Comparison of ENCODE assay signal across 8 cellular contexts in the genomic region with DNA sequence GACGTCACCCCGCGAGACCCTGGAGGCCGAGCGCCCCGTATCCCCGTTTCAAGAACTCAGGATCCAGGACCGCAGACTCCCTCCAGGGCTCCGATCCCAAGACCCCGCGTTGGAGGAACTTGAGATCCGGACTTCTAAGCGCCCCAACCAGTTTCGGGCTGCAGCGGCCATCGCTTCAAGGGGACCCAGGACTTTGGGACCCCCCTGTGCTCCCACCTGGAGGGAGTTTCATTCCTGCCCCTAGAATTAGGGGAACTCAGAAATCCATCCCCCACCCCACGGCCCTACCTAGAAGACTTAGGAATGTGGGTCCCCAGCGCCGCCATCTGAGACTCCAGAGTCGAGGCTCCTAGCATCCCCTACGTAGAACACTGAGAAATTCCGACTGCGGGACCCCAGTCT. TPM values are rescaled to one million over a fixed set of nuclear protein-coding genes. Genes with fewer than 3 reads are reported as not detected.
DNase-seq lines count a peak whose midpoint lies in the region; ATAC-seq, FAIRE-seq and TF ChIP-seq lines count a peak whose summit lies in the region.

No MANE protein-coding gene starts in this region.

- H3K4me3 ChIP-seq in ACC112 (ENCODE audit: low read depth, low read length) (peak overlapping the region; percentile 86), bronchial epithelial cell (ENCODE audit: low read depth, low read length) (peak overlapping the region; percentile 91), mucosa of stomach (ENCODE audit: low read length) (peak overlapping the region; percentile 47)

- TF ChIP-seq RAD21 in Ishikawa (IDR thresholded peaks at IDR 0.05; ENCODE audit: low read depth): no peak

- peak overlapping the region; percentile 74 for H3K9ac ChIP-seq in mucosa of stomach (ENCODE audit: low read length)

- FAIRE-seq in bronchial epithelial cell (lab: Jason Lieb, UNC): no peak

- H3K27me3 ChIP-seq in ACC112 (ENCODE audit: insufficient read depth, low read length) (no peaks in the 10 kb centered on the region), bronchial epithelial cell (ENCODE audit: control insufficient read depth, insufficient read depth, low read length) (no peaks in the 10 kb centered on the region), mucosa of stomach (ENCODE audit: control insufficient read depth, insufficient read depth, low read length) (peaks cover 8% of the 10 kb centered on the region)

- H3K36me3 ChIP-seq in ACC112 (ENCODE audit: insufficient read depth, low read length): peaks cover 11% of the 10 kb centered on the region; the same call in 1 of the 2 replicates
- peaks cover 7% of the 10 kb centered on the region for H3K36me3 ChIP-seq in bronchial epithelial cell (ENCODE audit: control insufficient read depth, insufficient read depth, low read length)
- peaks cover 10% of the 10 kb centered on the region for H3K36me3 ChIP-seq in mucosa of stomach (ENCODE audit: control insufficient read depth, insufficient read depth, low read length)

- no peak for TF ChIP-seq CTCF in bronchial epithelial cell (IDR thresholded peaks at IDR 0.05; ENCODE audit: insufficient read depth, low read length, severe bottlenecking)

- no peak for TF ChIP-seq EP300 in Ishikawa (IDR thresholded peaks at IDR 0.05; ENCODE audit: borderline replicate concordance)

- DNase-seq in bronchial epithelial cell (ENCODE audit: low read depth): no peak
- no peak for DNase-seq in NCI-H748 (lab: John Stamatoyannopoulos, UW; ENCODE audit: unreplicated experiment)
- no peak for DNase-seq in putamen (ENCODE audit: low spot score)

- H3K9me3 ChIP-seq in mucosa of stomach (ENCODE audit: control insufficient read depth, low read length): no peaks in the 10 kb centered on the region

- H3K4me1 ChIP-seq in ACC112 (ENCODE audit: control insufficient read depth, insufficient read depth, low read length, unreplicated experiment): peaks cover 22% of the 10 kb centered on the region
- peaks cover 27% of the 10 kb centered on the region for H3K4me1 ChIP-seq in mucosa of stomach (ENCODE audit: control insufficient read depth, insufficient read depth, low read length)

- H3K27ac ChIP-seq in ACC112 (ENCODE audit: low read depth, low read length): peak overlapping the region; percentile 82

- ATAC-seq in HG02852 (IDR thresholded peaks at IDR 0.05; ENCODE audit: unreplicated experiment): no peak
- ATAC-seq in GM21381 (IDR thresholded peaks at IDR 0.05; ENCODE audit: unreplicated experiment): no peak

- H2AFZ ChIP-seq in ACC112 (ENCODE audit: low read length, unreplicated experiment): peak overlapping the region; percentile 53

- peaks cover 29% of the 10 kb centered on the region for H3K79me2 ChIP-seq in ACC112 (ENCODE audit: control insufficient read depth, insufficient read depth, low read length, unreplicated experiment)

TF ChIP-seq in Ishikawa, 13 proteins besides CTCF, POLR2A, EP300 and RAD21:
- TF ChIP-seq CEBPB (IDR thresholded peaks at IDR 0.05): no peak
- TF ChIP-seq TEAD4 (IDR thresholded peaks at IDR 0.05): no peak
- peak; percentile 69 for TF ChIP-seq ZBTB7A (IDR thresholded peaks at IDR 0.05; ENCODE audit: low read depth)
- 0 out of 2 replicates have a peak, but pooled peaks have one; percentile 10 for TF ChIP-seq TAF1 (IDR thresholded peaks at IDR 0.05; ENCODE audit: low read depth)

RNA-seq across cellular contexts. Expression of gene PLEKHG2, which starts 0.4 kb away (rescaled TPM):
- total RNA-seq in bronchial epithelial cell: 3.3 and 5.3 TPM in 2 replicates

RNA-seq across cellular contexts. Expression of gene ZFP36, which starts 6.2 kb away (rescaled TPM):
- 3.4 and 5.0 TPM in 2 replicates for total RNA-seq in bronchial epithelial cell

RNA-seq across cellular contexts. Expression of gene MED29, which starts 21.7 kb away (rescaled TPM):
- total RNA-seq in bronchial epithelial cell: 6.8 and 7.7 TPM in 2 replicates

RNA-seq across cellular contexts. Expression of gene PAF1, which starts 22.0 kb away (rescaled TPM):
- total RNA-seq in bronchial epithelial cell: 31.6 and 59.9 TPM in 2 replicates

RNA-seq across cellular contexts. Expression of gene RPS16, which starts 22.9 kb away (rescaled TPM):
- 75.3 and 94.3 TPM in 2 replicates for total RNA-seq in bronchial epithelial cell
